8 cellular contexts compared by ENCODE assay signal in genomic region chr18:54946149-54946581, GRCh38. TPM values are rescaled to one million over a fixed set of nuclear protein-coding genes. Genes with fewer than 3 reads are reported as not detected.
A peak's percentile ranks its signal among the peaks of the same experiment; 100 is the strongest.
DNase-seq lines count a peak whose midpoint lies in the region; ATAC-seq and TF ChIP-seq lines count a peak whose summit lies in the region.

No MANE protein-coding gene starts in this region.

- in situ Hi-C loops in ACHN (cut with HindIII; ENCODE audit: low pct_ligation_motif_present, low pct_unique_long_range_greater_than_20kb, low sequenced_read_pairs): no loop called here

- TF ChIP-seq POLR2A in vagina (IDR thresholded peaks at IDR 0.05): no peak

- peak overlapping the region; percentile 25 for H3K27ac Mint-ChIP-seq in progenitor cell of endocrine pancreas

- H3K36me3 Mint-ChIP-seq in progenitor cell of endocrine pancreas (ENCODE audit: insufficient read depth): no peaks in the 10 kb centered on the region

- intact Hi-C loops in vagina (cut with DNase I): no loop called here

- peaks cover 49% of the 10 kb centered on the region for H3K4me1 Mint-ChIP-seq in progenitor cell of endocrine pancreas (ENCODE audit: low read depth)

- H3K9me3 ChIP-seq in duodenal mucosa (ENCODE audit: control insufficient read depth in 1 of 2, low read length in 2 of 2) (no peaks in the 10 kb centered on the region), vagina (no peaks in the 10 kb centered on the region)

- H3K36me3 ChIP-seq in duodenal mucosa (ENCODE audit: control insufficient read depth in 1 of 2, insufficient read depth in 2 of 2, low read length in 2 of 2): peaks cover 4 to 5% of the 10 kb centered on the region in 2 donors
- no peaks in the 10 kb centered on the region for H3K36me3 ChIP-seq in vagina

- ATAC-seq in GM18907 (IDR thresholded peaks at IDR 0.05; ENCODE audit: unreplicated experiment): peak; percentile 87
- ATAC-seq in HG03103 (IDR thresholded peaks at IDR 0.05; ENCODE audit: low read depth, unreplicated experiment): peak; percentile 88

- H3K9me3 Mint-ChIP-seq in progenitor cell of endocrine pancreas (ENCODE audit: low read depth): no peaks in the 10 kb centered on the region

- H3K9ac ChIP-seq in duodenal mucosa (ENCODE audit: low read depth in 1 of 2, low read length in 2 of 2): peak overlapping the region; percentile 28 to 53

- no peak overlapping the region for H3K27ac ChIP-seq in duodenal mucosa (ENCODE audit: low read depth, low read length)
- no peak overlapping the region for H3K27ac ChIP-seq in vagina

- TF ChIP-seq CTCF in progenitor cell of endocrine pancreas (IDR thresholded peaks at IDR 0.05; ENCODE audit: unreplicated experiment): no peak
- no peak for TF ChIP-seq CTCF in vagina (IDR thresholded peaks at IDR 0.05)

- H3K4me3 Mint-ChIP-seq in progenitor cell of endocrine pancreas (ENCODE audit: low read depth): no peak overlapping the region

- peaks cover 41 to 44% of the 10 kb centered on the region in 2 donors for H3K4me1 ChIP-seq in duodenal mucosa (ENCODE audit: control insufficient read depth in 1 of 2, insufficient read depth in 2 of 2, low read length in 2 of 2)
- no peaks in the 10 kb centered on the region for H3K4me1 ChIP-seq in vagina

- H3K4me3 ChIP-seq in duodenal mucosa (ENCODE audit: low read depth in 1 of 2, low read length in 2 of 2): peak overlapping the region; percentile 40 to 68
- peak overlapping the region in 1 of 2 donors; percentile 31 for H3K4me3 ChIP-seq in vagina

- DNase-seq in ACHN (peak; percentile 6), RPMI8226 (peak; percentile 11), progenitor cell of endocrine pancreas (ENCODE audit: low spot score, unreplicated experiment) (no peak), vagina (ENCODE audit: extremely low spot score in 2 of 2) (no peak), COR-L47 (lab: John Stamatoyannopoulos, UW) (no peak)

- H3K27me3 Mint-ChIP-seq in progenitor cell of endocrine pancreas: no peaks in the 10 kb centered on the region

- H3K27me3 ChIP-seq in duodenal mucosa (ENCODE audit: control insufficient read depth in 1 of 2, insufficient read depth in 2 of 2, low read length in 2 of 2) (no peaks in the 10 kb centered on the region), vagina (no peaks in the 10 kb centered on the region)

RNA-seq across cellular contexts. Expression of gene CCDC68, which starts 13.1 kb away (rescaled TPM):
- 2.2 and 2.9 TPM in 2 replicates for total RNA-seq in progenitor cell of endocrine pancreas
- 8.1 TPM for total RNA-seq in vagina

Comparison
In these comparisons a context has a peak if more than half of its experiments do, and no peak if none do; other contexts are left out.
1. DNase-seq: peak in ACHN (single experiment) and RPMI8226 (single experiment); none in progenitor cell of endocrine pancreas (single experiment), vagina (0 of 2) and COR-L47 (single experiment).